In genomic region chr5:88875609-88876234, GRCh38 we compare ENCODE assay signal across 8 cellular contexts. TPM values are rescaled to one million over a fixed set of nuclear protein-coding genes. Genes with fewer than 3 reads are reported as not detected.
DNase-seq lines count a peak whose midpoint lies in the region; ATAC-seq and TF ChIP-seq lines count a peak whose summit lies in the region.

No MANE protein-coding gene starts in this region.

- TF ChIP-seq CTCF in GM20000 (IDR thresholded peaks at IDR 0.05; ENCODE audit: extremely low read depth, missing control alignments) = no peak

- ATAC-seq in HG02642 (IDR thresholded peaks at IDR 0.05; ENCODE audit: poor library complexity, unreplicated experiment) (peak; percentile 57), left colon (peak; percentile 48)

- DNase-seq in GDM1 (lab: John Stamatoyannopoulos, UW) (peak; percentile 39), RPMI8226 (peak; percentile 73), left colon (no peak), COLO829 (ENCODE audit: low spot score) (no peak), ureter (ENCODE audit: low spot score) (no peak), GM20000 (ENCODE audit: low spot score) (no peak), ecto neural progenitor cell (ENCODE audit: low spot score) (no peak)

- intact Hi-C loops in left colon (cut with DNase I, micrococcal nuclease) = no loop called here

RNA-seq across cellular contexts. Expression of gene MEF2C, which starts 7.3 kb away (rescaled TPM):
- 10 to 100 TPM; 10.0 to 27.4 TPM for total RNA-seq in left colon
- 57.7 TPM for total RNA-seq in ureter

Comparison
In these comparisons a context has a peak if more than half of its experiments do, and no peak if none do; other contexts are left out.
1. DNase-seq: peak in GDM1 (single experiment) and RPMI8226 (single experiment); none in left colon (0 of 2), COLO829 (single experiment), ureter (single experiment), GM20000 (single experiment) and ecto neural progenitor cell (single experiment).